ENCODE assay signal across 2 cellular contexts in the genomic region with DNA sequence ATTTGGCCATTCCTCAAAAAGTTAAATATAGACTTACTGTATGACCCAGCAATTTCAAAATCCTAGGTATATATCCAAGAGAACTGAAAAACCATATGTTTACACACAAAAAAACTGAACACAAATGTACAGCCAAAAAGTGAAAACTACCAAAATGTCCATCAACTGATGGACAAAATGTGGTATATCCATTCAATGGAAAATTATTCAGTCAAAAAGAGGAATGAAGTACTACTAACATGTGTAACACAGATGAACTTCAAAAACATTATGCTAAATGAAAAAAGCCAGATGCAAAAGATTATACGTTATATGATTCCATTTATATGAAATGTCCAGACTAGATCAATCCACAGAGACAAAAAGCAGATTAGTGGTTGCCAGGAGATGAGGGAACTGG.
TF ChIP-seq lines count a peak whose summit lies in the region.

No MANE protein-coding gene starts in this region.

TF ChIP-seq in K562, 482 proteins besides CTCF, POLR2A, EP300 and RAD21:
- no peak for TF ChIP-seq ZKSCAN3 (CRISPR knock-in tag; IDR thresholded peaks at IDR 0.05)
- TF ChIP-seq, protein P1, sequence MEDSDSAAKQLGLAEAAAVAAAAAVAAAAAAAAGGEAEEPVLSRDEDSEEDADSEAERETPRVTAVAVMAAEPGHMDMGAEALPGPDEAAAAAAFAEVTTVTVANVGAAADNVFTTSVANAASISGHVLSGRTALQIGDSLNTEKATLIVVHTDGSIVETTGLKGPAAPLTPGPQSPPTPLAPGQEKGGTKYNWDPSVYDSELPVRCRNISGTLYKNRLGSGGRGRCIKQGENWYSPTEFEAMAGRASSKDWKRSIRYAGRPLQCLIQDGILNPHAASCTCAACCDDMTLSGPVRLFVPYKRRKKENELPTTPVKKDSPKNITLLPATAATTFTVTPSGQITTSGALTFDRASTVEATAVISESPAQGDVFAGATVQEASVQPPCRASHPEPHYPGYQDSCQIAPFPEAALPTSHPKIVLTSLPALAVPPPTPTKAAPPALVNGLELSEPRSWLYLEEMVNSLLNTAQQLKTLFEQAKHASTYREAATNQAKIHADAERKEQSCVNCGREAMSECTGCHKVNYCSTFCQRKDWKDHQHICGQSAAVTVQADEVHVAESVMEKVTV (CRISPR knock-in tag; IDR thresholded peaks at IDR 0.05): no peak
- peak in 1 of 2 experiments; percentile 37; a peak in 1 of 3 replicates for TF ChIP-seq CBX3 (IDR thresholded peaks at IDR 0.05; ENCODE audit: borderline replicate concordance in 1 of 2, low read length in 2 of 2)
- no peak for TF ChIP-seq KLF6 (CRISPR knock-in tag; IDR thresholded peaks at IDR 0.05; ENCODE audit: borderline replicate concordance)
- TF ChIP-seq ZNF146 (CRISPR knock-in tag; IDR thresholded peaks at IDR 0.05; ENCODE audit: unreplicated experiment): peak; percentile 63
- TF ChIP-seq, protein P2, sequence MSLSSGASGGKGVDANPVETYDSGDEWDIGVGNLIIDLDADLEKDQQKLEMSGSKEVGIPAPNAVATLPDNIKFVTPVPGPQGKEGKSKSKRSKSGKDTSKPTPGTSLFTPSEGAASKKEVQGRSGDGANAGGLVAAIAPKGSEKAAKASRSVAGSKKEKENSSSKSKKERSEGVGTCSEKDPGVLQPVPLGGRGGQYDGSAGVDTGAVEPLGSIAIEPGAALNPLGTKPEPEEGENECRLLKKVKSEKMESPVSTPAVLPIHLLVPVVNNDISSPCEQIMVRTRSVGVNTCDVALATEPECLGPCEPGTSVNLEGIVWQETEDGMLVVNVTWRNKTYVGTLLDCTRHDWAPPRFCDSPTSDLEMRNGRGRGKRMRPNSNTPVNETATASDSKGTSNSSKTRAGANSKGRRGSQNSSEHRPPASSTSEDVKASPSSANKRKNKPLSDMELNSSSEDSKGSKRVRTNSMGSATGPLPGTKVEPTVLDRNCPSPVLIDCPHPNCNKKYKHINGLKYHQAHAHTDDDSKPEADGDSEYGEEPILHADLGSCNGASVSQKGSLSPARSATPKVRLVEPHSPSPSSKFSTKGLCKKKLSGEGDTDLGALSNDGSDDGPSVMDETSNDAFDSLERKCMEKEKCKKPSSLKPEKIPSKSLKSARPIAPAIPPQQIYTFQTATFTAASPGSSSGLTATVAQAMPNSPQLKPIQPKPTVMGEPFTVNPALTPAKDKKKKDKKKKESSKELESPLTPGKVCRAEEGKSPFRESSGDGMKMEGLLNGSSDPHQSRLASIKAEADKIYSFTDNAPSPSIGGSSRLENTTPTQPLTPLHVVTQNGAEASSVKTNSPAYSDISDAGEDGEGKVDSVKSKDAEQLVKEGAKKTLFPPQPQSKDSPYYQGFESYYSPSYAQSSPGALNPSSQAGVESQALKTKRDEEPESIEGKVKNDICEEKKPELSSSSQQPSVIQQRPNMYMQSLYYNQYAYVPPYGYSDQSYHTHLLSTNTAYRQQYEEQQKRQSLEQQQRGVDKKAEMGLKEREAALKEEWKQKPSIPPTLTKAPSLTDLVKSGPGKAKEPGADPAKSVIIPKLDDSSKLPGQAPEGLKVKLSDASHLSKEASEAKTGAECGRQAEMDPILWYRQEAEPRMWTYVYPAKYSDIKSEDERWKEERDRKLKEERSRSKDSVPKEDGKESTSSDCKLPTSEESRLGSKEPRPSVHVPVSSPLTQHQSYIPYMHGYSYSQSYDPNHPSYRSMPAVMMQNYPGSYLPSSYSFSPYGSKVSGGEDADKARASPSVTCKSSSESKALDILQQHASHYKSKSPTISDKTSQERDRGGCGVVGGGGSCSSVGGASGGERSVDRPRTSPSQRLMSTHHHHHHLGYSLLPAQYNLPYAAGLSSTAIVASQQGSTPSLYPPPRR (CRISPR knock-in tag; IDR thresholded peaks at IDR 0.05; ENCODE audit: borderline replicate concordance): no peak
- TF ChIP-seq ZNF717 (CRISPR knock-in tag; IDR thresholded peaks at IDR 0.05): no peak
- TF ChIP-seq KAT2B (IDR thresholded peaks at IDR 0.05; ENCODE audit: low read depth, low read length): no peak

TF ChIP-seq in HepG2, 621 proteins besides CTCF, POLR2A, EP300 and RAD21:
- TF ChIP-seq, protein P3, sequence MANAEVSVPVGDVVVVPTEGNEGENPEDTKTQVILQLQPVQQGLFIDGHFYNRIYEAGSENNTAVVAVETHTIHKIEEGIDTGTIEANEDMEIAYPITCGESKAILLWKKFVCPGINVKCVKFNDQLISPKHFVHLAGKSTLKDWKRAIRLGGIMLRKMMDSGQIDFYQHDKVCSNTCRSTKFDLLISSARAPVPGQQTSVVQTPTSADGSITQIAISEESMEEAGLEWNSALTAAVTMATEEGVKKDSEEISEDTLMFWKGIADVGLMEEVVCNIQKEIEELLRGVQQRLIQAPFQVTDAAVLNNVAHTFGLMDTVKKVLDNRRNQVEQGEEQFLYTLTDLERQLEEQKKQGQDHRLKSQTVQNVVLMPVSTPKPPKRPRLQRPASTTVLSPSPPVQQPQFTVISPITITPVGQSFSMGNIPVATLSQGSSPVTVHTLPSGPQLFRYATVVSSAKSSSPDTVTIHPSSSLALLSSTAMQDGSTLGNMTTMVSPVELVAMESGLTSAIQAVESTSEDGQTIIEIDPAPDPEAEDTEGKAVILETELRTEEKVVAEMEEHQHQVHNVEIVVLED (CRISPR knock-in tag; IDR thresholded peaks at IDR 0.05; ENCODE audit: borderline replicate concordance): no peak
- TF ChIP-seq HMG20A (CRISPR knock-in tag; IDR thresholded peaks at IDR 0.05; ENCODE audit: borderline replicate concordance): no peak
- no peak for TF ChIP-seq TEAD3 (CRISPR knock-in tag; optimal IDR thresholded peaks at IDR 0.05; ENCODE audit: borderline replicate concordance)
- TF ChIP-seq CENPX (CRISPR knock-in tag; IDR thresholded peaks at IDR 0.05): no peak
- TF ChIP-seq JDP2 (CRISPR knock-in tag; IDR thresholded peaks at IDR 0.05; ENCODE audit: borderline replicate concordance): no peak
TF ChIP-seq in HepG2: peak in this region for 0.
